Comparison of ENCODE assay signal across 27 cellular contexts in the genomic region with DNA sequence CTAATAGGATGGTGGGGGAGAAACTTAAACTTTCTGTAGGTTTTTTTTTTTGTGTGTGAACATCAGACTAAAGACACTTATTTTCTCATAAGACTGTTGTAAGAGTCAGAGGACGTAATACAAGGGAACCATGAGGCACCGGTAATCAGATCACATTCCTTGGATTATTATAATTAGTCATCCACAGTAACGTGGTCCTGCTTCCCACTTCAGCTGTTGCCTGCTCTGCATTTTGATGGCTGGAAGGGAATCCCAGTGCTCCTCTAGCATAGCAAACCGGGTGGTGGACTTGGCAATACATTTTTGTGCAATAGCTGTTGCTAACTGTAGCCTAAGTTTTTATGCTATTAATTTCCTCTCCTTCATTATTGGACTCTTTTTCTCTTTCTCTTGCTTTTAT.
"Had no signal": no experiment of that assay in that cellular context is flagged by ENCODE, and none has a peak within 500 bp of the region (broad histone marks: within the 10 kb centered on the region; RNA-seq: fewer than 3 reads in every experiment).

No MANE protein-coding gene starts in this region.

- H3K9me3 ChIP-seq: adrenal gland, body of pancreas, colonic mucosa, left lung, lower lobe of right lung, right lobe of liver, testis, uterus had no signal

- H3K27me3 ChIP-seq: adrenal gland, body of pancreas, cardiac muscle cell, colonic mucosa, left lung, testis, uterus had no signal

- H3K27ac ChIP-seq: adrenal gland, body of pancreas, cardiac muscle cell, colonic mucosa, left lung, lower lobe of right lung, right lobe of liver, skin epidermis, testis had no signal

- H3K36me3 ChIP-seq: adrenal gland, cardiac muscle cell, colonic mucosa, left lung, lower lobe of right lung, right lobe of liver, uterus had no signal

- H3K4me1 ChIP-seq: body of pancreas, colonic mucosa, left lung, lower lobe of right lung, right lobe of liver, testis had no signal

- H3K4me3 ChIP-seq: adrenal gland, body of pancreas, cardiac muscle cell, colonic mucosa, left lung, lower lobe of right lung, right lobe of liver, skin epidermis, testis, uterus had no signal

- DNase-seq: activated CD4-positive, alpha-beta memory T cell treated with anti-CD3 and anti-CD28 coated beads for 36 hours; activated CD4-positive, alpha-beta T cell treated with anti-CD3 and anti-CD28 coated beads, Interleukin-2, amount 10 ng/mL, durations not matched to agents 24 days and 14 days; activated CD4-positive, CD25-positive, alpha-beta regulatory T cell treated with anti-CD3 and anti-CD28 coated beads, Interleukin-2, amount 50 U/mL, for 72 hours; activated CD8-positive, alpha-beta memory T cell treated with anti-CD3 and anti-CD28 coated beads, Interleukin-2, amount 50 U/mL, for 4 hours; activated effector memory CD4-positive, alpha-beta T cell treated with anti-CD3 and anti-CD28 coated beads, Interleukin-2, amount 50 U/mL, for 16 hours; activated naive CD4-positive, alpha-beta T cell treated with anti-CD3 and anti-CD28 coated beads for 36 hours; activated naive CD8-positive, alpha-beta T cell treated with anti-CD3 and anti-CD28 coated beads for 36 hours; activated T-cell treated with anti-CD3 and anti-CD28 coated beads, Interleukin-2, amount 50 U/mL, for 1 hour; adrenal gland; aorta; body of pancreas; cerebellar nuclear complex; colonic mucosa; effector memory CD4-positive, alpha-beta T cell; left lung; lower lobe of right lung; mesendoderm; posterior cingulate gyrus; right lobe of liver; stimulated activated CD4-positive, alpha-beta T cell treated with anti-CD3 and anti-CD28 coated beads, Interleukin-12 subunit alpha, Interleukin-12 subunit beta, amount 100 ng/mL, for 4 hours; stimulated activated CD4-positive, alpha-beta T cell treated with anti-CD3 and anti-CD28 coated beads, Interleukin-4, amount 100 ng/mL, for 1 hour; stimulated activated naive CD8-positive, alpha-beta T cell treated with anti-CD3 and anti-CD28 coated beads, Interleukin-15, Interleukin-2, amounts not matched to agents 100 U/mL and 50 U/mL, for 24 hours; T-helper 9 cell; testis; uterus had no signal
